21 cellular contexts compared by ENCODE assay signal in the genomic region with DNA sequence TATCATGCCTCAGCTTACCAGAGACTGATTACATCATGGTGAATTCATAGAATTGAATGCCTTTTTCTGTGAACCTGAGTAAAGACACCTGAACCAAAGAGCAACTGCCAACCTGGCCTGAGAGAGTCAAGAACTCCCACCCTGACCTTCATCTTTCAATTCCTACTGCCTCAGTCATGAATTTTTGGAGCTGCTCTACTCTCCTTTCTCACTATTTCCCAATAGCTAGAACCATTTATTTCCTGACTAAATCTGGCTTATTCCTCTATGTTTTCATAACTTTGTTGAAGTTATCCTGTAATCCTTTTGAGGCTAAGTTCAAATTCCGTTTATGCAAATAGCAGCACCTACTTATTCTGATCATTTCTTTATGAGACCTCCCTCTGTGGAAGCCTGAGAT.
"Had no signal": no experiment of that assay in that cellular context is flagged by ENCODE, and none has a peak within 500 bp of the region (broad histone marks: within the 10 kb centered on the region; RNA-seq: fewer than 3 reads in every experiment).

No MANE protein-coding gene starts in this region.

- H3K9ac ChIP-seq: KMS-11, SK-N-SH had no signal

- H3K9me2 ChIP-seq: SK-N-SH had no signal

- H3K27ac ChIP-seq: HL-60, KMS-11, RWPE1 had no signal

- H3K9me3 ChIP-seq: SK-N-SH had no signal

- H3K4me2 ChIP-seq: KMS-11, SK-N-SH had no signal

- H3K4me3 ChIP-seq: K562 had no signal

- DNase-seq: Kasumi-1, MV-4-11, NCI-H1048, NCI-H1105, NCI-H1417, NCI-H1436 treated with DMSO at 0.1 percent for 48 hours, NCI-H1694, NCI-H187 treated with DMSO at 0.1 percent for 48 hours, NCI-H2029 treated with DMSO at 0.1 percent for 48 hours, NCI-H2107, NCI-H2227 treated with DMSO at 0.1 percent for 48 hours, NCI-H524, NCI-H748 treated with DMSO at 0.1 percent for 48 hours, SHP77, SK-N-SH, SW 1271 had no signal

- ATAC-seq: K562, Panc1 had no signal
